Comparison of ENCODE assay signal across 18 cellular contexts in genomic region chrX:133685806-133686205, GRCh38.
DNase-seq lines count a peak whose midpoint lies in the region; ATAC-seq and TF ChIP-seq lines count a peak whose summit lies in the region.
"Had no signal": no experiment of that assay in that cellular context is flagged by ENCODE, and none has a peak within 500 bp of the region (broad histone marks: within the 10 kb centered on the region; RNA-seq: fewer than 3 reads in every experiment).

No MANE protein-coding gene starts in this region.

- H3K27ac ChIP-seq in H9 (ENCODE audit: insufficient read length, low read depth, low read length) (no peak overlapping the region), colonic mucosa (no peak overlapping the region), body of pancreas (no peak overlapping the region)
- H3K27ac ChIP-seq: psoas muscle, tibial artery had no signal

- H3K79me2 ChIP-seq in H9 (ENCODE audit: insufficient read depth, low read length) = no peaks in the 10 kb centered on the region

- no peaks in the 10 kb centered on the region for H3K36me3 Mint-ChIP-seq in H9 (ENCODE audit: insufficient read depth in 1 of 3, low read depth in 3 of 3)
- H3K36me3 Mint-ChIP-seq: stimulated activated naive B cell treated with anti-CD40 and anti-IgM and Interleukin-4, amounts not matched to agents 10 μg/mL and 1 μg/mL and 100 μg/mL, for 72 hours had no signal

- TF ChIP-seq CTCF in H9 (conservative IDR thresholded peaks at IDR 0.05) = no peak
- no peak for TF ChIP-seq CTCF in colonic mucosa (IDR thresholded peaks at IDR 0.05)
- no peak for TF ChIP-seq CTCF in body of pancreas (IDR thresholded peaks at IDR 0.05)

- no peak overlapping the region for H2BK15ac ChIP-seq in H9 (ENCODE audit: low read depth, low read length)

- H3K4me1 ChIP-seq in H9 (ENCODE audit: insufficient read depth, low read length) (peaks cover 2% of the 10 kb centered on the region; the same call in 1 of the 2 replicates), colonic mucosa (no peaks in the 10 kb centered on the region), body of pancreas (no peaks in the 10 kb centered on the region)
- H3K4me1 ChIP-seq: psoas muscle, tibial artery had no signal

- H2AFZ ChIP-seq in H9 (ENCODE audit: low read length) = no peak overlapping the region

- no peak overlapping the region for H3K18ac ChIP-seq in H9 (ENCODE audit: insufficient read length, low read depth, low read length)

- no peak overlapping the region for H2BK5ac ChIP-seq in H9 (ENCODE audit: insufficient read length, low read length)

- no peak overlapping the region for H4K91ac ChIP-seq in H9 (ENCODE audit: insufficient read length, low read depth, low read length)

- H3T11ph ChIP-seq in H9 (ENCODE audit: low read length) = no peak overlapping the region

- no peak overlapping the region for H3K56ac ChIP-seq in H9 (ENCODE audit: insufficient read length, low read depth, low read length)

- H2BK20ac ChIP-seq in H9 (ENCODE audit: low read depth, low read length, poor library complexity, severe bottlenecking) = no peak overlapping the region

- H3K4me3 Mint-ChIP-seq in H9 = no peak overlapping the region
- H3K4me3 Mint-ChIP-seq: activated naive CD8-positive, alpha-beta T cell treated with anti-CD3 and anti-CD28 coated beads, Interleukin-2, amount 50 U/mL, for 24 hours; nephron progenitor cell; stimulated activated naive B cell treated with anti-CD40 and anti-IgM and Interleukin-4, amounts not matched to agents 10 μg/mL and 1 μg/mL and 100 μg/mL, for 72 hours had no signal

- H3K4me2 ChIP-seq in H9 (ENCODE audit: insufficient read depth, insufficient read length, low read length) = no peak overlapping the region

- intact Hi-C loops in colonic mucosa (cut with DNase I) (no loop called here), body of pancreas (cut with DNase I) (no loop called here)

- no CpG with 5 or more reads among the region's 3 CpGs for WGBS in H9 (ENCODE audit: extremely low coverage, insufficient read length, low lambda C conversion rate)
- 67% methylated on average over 3 of the region's 3 CpGs for WGBS in body of pancreas, 2 donors

- H3K36me3 ChIP-seq in colonic mucosa (no peaks in the 10 kb centered on the region), body of pancreas (replicated peaks in 1 of 2; ENCODE audit: insufficient read depth in 1 of 2, low read depth in 2 of 2) (no peaks in the 10 kb centered on the region)
- H3K36me3 ChIP-seq: tibial artery had no signal

- TF ChIP-seq POLR2A in body of pancreas (IDR thresholded peaks at IDR 0.05) = no peak

- H3K4ac ChIP-seq in H9 (ENCODE audit: low read depth, low read length) = no peak overlapping the region

- H3K27me3 Mint-ChIP-seq in H9 (ENCODE audit: low read depth) = no peaks in the 10 kb centered on the region; the same call in 1 of the 2 replicates
- H3K27me3 Mint-ChIP-seq: activated naive CD8-positive, alpha-beta T cell treated with anti-CD3 and anti-CD28 coated beads, Interleukin-2, amount 50 U/mL, for 24 hours had no signal

- no peaks in the 10 kb centered on the region for H4K20me1 ChIP-seq in H9 (ENCODE audit: control insufficient read depth, insufficient read depth, insufficient read length)

- H2AK5ac ChIP-seq in H9 (ENCODE audit: insufficient read length, low read length) = no peak overlapping the region

- H3K4me1 Mint-ChIP-seq in H9 = peaks cover 23 to 25% of the 10 kb centered on the region in 2 experiments
- H3K4me1 Mint-ChIP-seq: activated naive CD8-positive, alpha-beta T cell treated with anti-CD3 and anti-CD28 coated beads, Interleukin-2, amount 50 U/mL, for 24 hours; nephron progenitor cell; stimulated activated naive B cell treated with anti-CD40 and anti-IgM and Interleukin-4, amounts not matched to agents 10 μg/mL and 1 μg/mL and 100 μg/mL, for 72 hours had no signal

- H3K23ac ChIP-seq in H9 (ENCODE audit: insufficient read length, low read depth, low read length) = no peak overlapping the region

- peak overlapping the region in 1 of 3 experiments; percentile 56; a peak in 2 of 7 replicates for H3K27ac Mint-ChIP-seq in H9
- H3K27ac Mint-ChIP-seq: activated naive CD8-positive, alpha-beta T cell treated with anti-CD3 and anti-CD28 coated beads, Interleukin-2, amount 50 U/mL, for 24 hours; nephron progenitor cell; stimulated activated naive B cell treated with anti-CD40 and anti-IgM and Interleukin-4, amounts not matched to agents 10 μg/mL and 1 μg/mL and 100 μg/mL, for 72 hours had no signal

- H3K9me3 Mint-ChIP-seq in H9 = no peaks in the 10 kb centered on the region
- H3K9me3 Mint-ChIP-seq: activated naive CD8-positive, alpha-beta T cell treated with anti-CD3 and anti-CD28 coated beads, Interleukin-2, amount 50 U/mL, for 24 hours; nephron progenitor cell; stimulated activated naive B cell treated with anti-CD40 and anti-IgM and Interleukin-4, amounts not matched to agents 10 μg/mL and 1 μg/mL and 100 μg/mL, for 72 hours had no signal

- H4K8ac ChIP-seq in H9 (replicated peaks; ENCODE audit: insufficient read length, low read depth, low read length) = no peak overlapping the region

- no peaks in the 10 kb centered on the region for H3K79me1 ChIP-seq in H9 (ENCODE audit: insufficient read depth, low read depth, low read length, poor library complexity, severe bottlenecking)

- no peak overlapping the region for H2BK12ac ChIP-seq in H9 (ENCODE audit: insufficient read length, low read depth, low read length)

- H3K23me2 ChIP-seq in H9 (ENCODE audit: insufficient read length, low read depth, low read length, poor library complexity, severe bottlenecking) = no peaks in the 10 kb centered on the region

- DNase-seq in D341Med (ENCODE audit: low spot score) (peak; percentile 67), H9 (peak; percentile 36), NCI-H345 (lab: John Stamatoyannopoulos, UW) (peak; percentile 58), colonic mucosa (peak; percentile 21), body of pancreas (no peak), C1 segment of cervical spinal cord (lab: John Stamatoyannopoulos, UW) (no peak), CD1c-positive myeloid dendritic cell (ENCODE audit: extremely low spot score) (no peak)
- DNase-seq: activated CD8-positive, alpha-beta memory T cell treated with anti-CD3 and anti-CD28 coated beads for 24 hours; activated naive CD8-positive, alpha-beta T cell treated with anti-CD3 and anti-CD28 coated beads, Interleukin-2, amount 50 U/mL, for 24 hours; AML-193; caudate nucleus; DMS79 treated with DMSO at 0.1 percent for 48 hours; NCI-H2029; nephron progenitor cell; psoas muscle; stimulated activated naive B cell treated with anti-CD40 and anti-IgM and Interleukin-4, amounts not matched to agents 10 μg/mL and 1 μg/mL and 100 μg/mL, for 72 hours; tibial artery had no signal

- no peaks in the 10 kb centered on the region for H3K9me3 ChIP-seq in H9 (ENCODE audit: control insufficient read depth, low read depth, low read length)
- H3K9me3 ChIP-seq in colonic mucosa = no peaks in the 10 kb centered on the region
- H3K9me3 ChIP-seq in body of pancreas = no peaks in the 10 kb centered on the region
- H3K9me3 ChIP-seq: psoas muscle, tibial artery had no signal

- no peak overlapping the region for H3K14ac ChIP-seq in H9 (ENCODE audit: insufficient read depth, low read length)

- no peak overlapping the region for H4K5ac ChIP-seq in H9 (ENCODE audit: insufficient read length, low read depth, low read length)

- H3K9ac ChIP-seq in H9 (ENCODE audit: extremely low read depth, insufficient read length, low read length) (no peak overlapping the region), colonic mucosa (ENCODE audit: low read depth in 2 of 2, low read length in 2 of 2) (no peak overlapping the region)

- no peak overlapping the region for H2BK120ac ChIP-seq in H9 (ENCODE audit: low read depth, low read length, poor library complexity, severe bottlenecking)

- H3K4me3 ChIP-seq in colonic mucosa = no peak overlapping the region
- H3K4me3 ChIP-seq in body of pancreas = no peak overlapping the region
- H3K4me3 ChIP-seq: psoas muscle, tibial artery had no signal

- H3K27me3 ChIP-seq in H9 (ENCODE audit: insufficient read depth, low read length) (no peaks in the 10 kb centered on the region), colonic mucosa (no peaks in the 10 kb centered on the region), body of pancreas (no peaks in the 10 kb centered on the region)
- H3K27me3 ChIP-seq: tibial artery had no signal

- no peak for ATAC-seq in body of pancreas
- ATAC-seq in HG02571 (IDR thresholded peaks at IDR 0.05; ENCODE audit: unreplicated experiment) = no peak
- ATAC-seq: activated naive CD8-positive, alpha-beta T cell treated with anti-CD3 and anti-CD28 coated beads, Interleukin-2, amount 50 U/mL, for 24 hours; psoas muscle; stimulated activated naive B cell treated with anti-CD40 and anti-IgM and Interleukin-4, amounts not matched to agents 10 μg/mL and 1 μg/mL and 100 μg/mL, for 72 hours had no signal

Comparison
In these comparisons a context has a peak if more than half of its experiments do, and no peak if none do; other contexts are left out.
1. DNase-seq: peak in D341Med (single experiment), H9 (single experiment), NCI-H345 (single experiment) and colonic mucosa (single experiment); none in body of pancreas (0 of 4), C1 segment of cervical spinal cord (0 of 14) and CD1c-positive myeloid dendritic cell (single experiment).